8 cellular contexts compared by ENCODE assay signal in genomic region chr6:106974999-106975698, GRCh38. TPM values are rescaled to one million over a fixed set of nuclear protein-coding genes. Genes with fewer than 3 reads are reported as not detected.
DNase-seq lines count a peak whose midpoint lies in the region; ATAC-seq, FAIRE-seq and TF ChIP-seq lines count a peak whose summit lies in the region.

No MANE protein-coding gene starts in this region.

- H3K4me3 ChIP-seq in AG04450 (ENCODE audit: low read depth, low read length) (peak overlapping the region; percentile 40), OCI-LY3 (ENCODE audit: low read length) (peak overlapping the region; percentile 98), bronchial epithelial cell (ENCODE audit: low read depth, low read length) (peak overlapping the region; percentile 99), right lobe of liver (peak overlapping the region; percentile 69 to 74 (median 73)), testis (peak overlapping the region; percentile 32 to 59)

- CTCF ChIA-PET in AG04450 (lab: Charles Lee): no interaction called here

- peaks cover 10% of the 10 kb centered on the region; the same call in 1 of the 2 replicates for H4K20me1 ChIP-seq in OCI-LY3 (ENCODE audit: insufficient read depth, low read length)

- no peak for TF ChIP-seq CTCF in AG04450 (IDR thresholded peaks at IDR 0.05; ENCODE audit: low read depth, low read length)
- TF ChIP-seq CTCF in OCI-LY3 (IDR thresholded peaks at IDR 0.05; ENCODE audit: low read depth, low read length): peak; percentile 15
- peak; percentile 53 for TF ChIP-seq CTCF in bronchial epithelial cell (IDR thresholded peaks at IDR 0.05; ENCODE audit: insufficient read depth, low read length, severe bottlenecking)
- TF ChIP-seq CTCF in right lobe of liver (IDR thresholded peaks at IDR 0.05): peak; percentile 19 to 45 (median 34)
- no peak for TF ChIP-seq CTCF in testis (IDR thresholded peaks at IDR 0.05)

- H3K9me3 ChIP-seq in AG04450 (ENCODE audit: control insufficient read depth, insufficient read depth, low read length): no peaks in the 10 kb centered on the region
- H3K9me3 ChIP-seq in OCI-LY3 (ENCODE audit: insufficient read depth, low read length): no peaks in the 10 kb centered on the region
- H3K9me3 ChIP-seq in right lobe of liver: no peaks in the 10 kb centered on the region
- H3K9me3 ChIP-seq in testis: no peaks in the 10 kb centered on the region

- no peak for FAIRE-seq in bronchial epithelial cell (lab: Jason Lieb, UNC)

- H3K4me1 ChIP-seq in OCI-LY3 (ENCODE audit: low read length): peaks cover 16% of the 10 kb centered on the region
- H3K4me1 ChIP-seq in right lobe of liver: peaks cover 0 to 13% (median 6%) of the 10 kb centered on the region in 4 donors
- no peaks in the 10 kb centered on the region for H3K4me1 ChIP-seq in testis

- H2AFZ ChIP-seq in OCI-LY3 (ENCODE audit: low read depth, low read length): peak overlapping the region; percentile 60; the same call in 1 of the 2 replicates

- H3K27ac ChIP-seq in AG04450 (ENCODE audit: low read depth, low read length) (no peak overlapping the region), OCI-LY3 (ENCODE audit: low read length) (peak overlapping the region; percentile 44), right lobe of liver (peak overlapping the region; percentile 43 to 76 (median 74)), testis (peak overlapping the region in 1 of 2 donors; percentile 45)

- no CpG with 5 or more reads among the region's 85 CpGs for WGBS in right lobe of liver (ENCODE audit: insufficient coverage, low coverage, low lambda C conversion rate, missing lambda C conversion rate)
- WGBS in testis, 2 donors: 1% methylated on average over 63 of the region's 85 CpGs; no CpG with 5 or more reads in 1 of the 2 donors

- intact Hi-C loops in right lobe of liver (cut with DNase I) (no loop called here), testis (cut with DNase I; ENCODE audit: low total_unique reads) (no loop called here)

- no peak for DNase-seq in AG04450 (ENCODE audit: low read depth, low spot score)
- DNase-seq in bronchial epithelial cell (ENCODE audit: low read depth): no peak
- DNase-seq in right lobe of liver: peak; percentile 74 to 77 (median 75)
- peak; percentile 25 for DNase-seq in testis
- DNase-seq in epidermal melanocyte (ENCODE audit: insufficient read length, low spot score): no peak

- peak overlapping the region; percentile 79 for H3K9ac ChIP-seq in OCI-LY3 (ENCODE audit: low read length)

- peaks cover 21% of the 10 kb centered on the region for H3K79me2 ChIP-seq in OCI-LY3 (ENCODE audit: low read length)

- peak overlapping the region; percentile 93 for H3K4me2 ChIP-seq in OCI-LY3 (ENCODE audit: low read length)

- POLR2A ChIA-PET in AG04450 (lab: Yijun Ruan, JAX): no interaction called here

- H3K36me3 ChIP-seq in OCI-LY3 (replicated peaks; ENCODE audit: low read depth, low read length) (no peaks in the 10 kb centered on the region), bronchial epithelial cell (ENCODE audit: control insufficient read depth, insufficient read depth, low read length) (peaks cover 3% of the 10 kb centered on the region), right lobe of liver (no peaks in the 10 kb centered on the region), testis (ENCODE audit: low read depth, missing control alignments) (no peaks in the 10 kb centered on the region)

- H3K27me3 ChIP-seq in AG04450 (ENCODE audit: control insufficient read depth, insufficient read depth, low read length): peaks cover 49% of the 10 kb centered on the region
- H3K27me3 ChIP-seq in OCI-LY3 (ENCODE audit: low read depth, low read length): no peaks in the 10 kb centered on the region; the same call in 1 of the 2 replicates
- no peaks in the 10 kb centered on the region for H3K27me3 ChIP-seq in bronchial epithelial cell (ENCODE audit: control insufficient read depth, insufficient read depth, low read length)
- peaks cover 0 to 14% of the 10 kb centered on the region in 2 donors for H3K27me3 ChIP-seq in right lobe of liver
- no peaks in the 10 kb centered on the region for H3K27me3 ChIP-seq in testis

- ATAC-seq in GM18498 (IDR thresholded peaks at IDR 0.05; ENCODE audit: unreplicated experiment) (peak; percentile 72), HG03139 (IDR thresholded peaks at IDR 0.05; ENCODE audit: unreplicated experiment) (peak; percentile 62), right lobe of liver (peak; percentile 77 to 93 (median 90))

- TF ChIP-seq POLR2A in right lobe of liver (IDR thresholded peaks at IDR 0.05) (peak; percentile 27), testis (IDR thresholded peaks at IDR 0.05) (no peak)

RNA-seq across cellular contexts. Expression of gene CD24, which starts 0.6 kb away (rescaled TPM):
- polyA plus RNA-seq in AG04450 (2011; rRNA removed) (0.09 and 0.89 TPM in 2 replicates), testis (ENCODE audit: insufficient read depth, low read depth, low replicate concordance) (25.0 TPM)
- polyA minus RNA-seq in AG04450 (2011; rRNA and poly(A)+ RNA removed): 0.28 and 0.83 TPM in 2 replicates
- total RNA-seq in bronchial epithelial cell (911 and 1,344 TPM in 2 replicates), right lobe of liver (100 to 1,000 TPM in 2 of 6 experiments, 10 to 100 TPM in 2, 1 to 10 TPM in 2; 7.1 to 140 (median 55.5) TPM), testis (10 to 100 TPM in 1 of 2 donors, 1 to 10 TPM in 1; 8.6 to 11.5 TPM)

RNA-seq across cellular contexts. Expression of gene MTRES1, which starts 52.9 kb away (rescaled TPM):
- polyA plus RNA-seq in AG04450 (2011; rRNA removed) (11.0 and 16.5 TPM in 2 replicates), testis (ENCODE audit: insufficient read depth, low read depth, low replicate concordance) (16.1 TPM)
- polyA minus RNA-seq in AG04450 (2011; rRNA and poly(A)+ RNA removed): 4.2 and 5.1 TPM in 2 replicates
- total RNA-seq in bronchial epithelial cell (11.3 and 13.3 TPM in 2 replicates), right lobe of liver (10 to 100 TPM in 5 of 6 experiments, 1 to 10 TPM in 1; 9.8 to 17.6 (median 12.9) TPM), testis (10 to 100 TPM; 15.2 to 16.3 TPM)

Comparison
In these comparisons a context has a peak if more than half of its experiments do, and no peak if none do; other contexts are left out.
1. DNase-seq: peak in right lobe of liver (3 of 3) and testis (single experiment); none in AG04450 (single experiment), bronchial epithelial cell (single experiment) and epidermal melanocyte (single experiment).
2. H3K4me3 ChIP-seq: peak in every context shown above with its lines; median percentile 99 in bronchial epithelial cell; 98 in OCI-LY3; 73 in right lobe of liver; 46 in testis; 40 in AG04450.
3. CTCF ChIP-seq: peak in OCI-LY3 (single experiment), bronchial epithelial cell (single experiment) and right lobe of liver (4 of 4); none in AG04450 (single experiment) and testis (0 of 3).
4. Peak in every context shown above with its lines, with median percentiles within 50 percentile points of each other: ATAC-seq.